6 cellular contexts compared by ENCODE assay signal in genomic region chr10:102946992-102947391, GRCh38.
"Had no signal": no experiment of that assay in that cellular context is flagged by ENCODE, and none has a peak within 500 bp of the region (broad histone marks: within the 10 kb centered on the region; RNA-seq: fewer than 3 reads in every experiment).

No MANE protein-coding gene starts in this region.

- ATAC-seq: GM23338, HepG2 had no signal

- H3K27me3 Mint-ChIP-seq: IgD-negative memory B cell had no signal

- H3K27ac Mint-ChIP-seq: GM23338, H9, IgD-negative memory B cell had no signal

- H3K9me3 Mint-ChIP-seq: GM23338, H9, IgD-negative memory B cell had no signal

- H3K4me3 ChIP-seq: GM23338 had no signal

- H3K4me3 Mint-ChIP-seq: GM23338, H9, IgD-negative memory B cell had no signal

- DNase-seq: H9, HCEC 1CT, KBM-7 had no signal
